8 cellular contexts compared by ENCODE assay signal in the genomic region with DNA sequence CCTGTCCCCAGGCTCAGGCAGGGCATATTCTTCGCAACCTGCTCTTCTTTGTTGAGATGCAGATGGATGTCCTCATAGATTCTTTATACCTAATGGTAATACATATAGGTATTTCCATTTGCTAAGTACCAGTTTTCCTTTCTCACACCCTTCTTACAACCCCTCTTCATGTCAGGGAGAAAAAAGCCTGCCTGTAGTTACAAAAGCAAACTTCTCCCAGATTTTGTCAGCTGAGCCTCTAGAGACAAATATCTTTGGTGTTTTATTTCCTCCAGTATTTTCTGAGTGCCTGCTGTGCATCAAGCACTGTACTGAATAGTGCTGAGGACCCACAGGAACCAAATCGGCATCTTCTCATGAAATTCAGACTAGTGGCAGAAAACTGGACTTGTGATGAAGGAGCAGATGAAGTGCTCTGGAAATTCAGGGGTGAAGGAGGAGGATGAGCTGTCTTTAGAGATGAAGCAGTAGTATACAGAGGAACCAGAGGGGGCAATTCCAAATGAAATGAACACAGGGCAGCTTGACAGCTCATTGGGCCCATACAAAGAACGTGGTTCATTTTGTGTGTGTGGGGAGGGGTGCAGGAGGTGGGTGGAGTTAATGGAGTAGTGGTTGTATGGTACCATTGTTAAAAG. TPM values are rescaled to one million over a fixed set of nuclear protein-coding genes. Genes with fewer than 3 reads are reported as not detected.
DNase-seq lines count a peak whose midpoint lies in the region; ATAC-seq and TF ChIP-seq lines count a peak whose summit lies in the region.

No MANE protein-coding gene starts in this region.

- H3K4me3 ChIP-seq in fibroblast of lung (replicated peaks in 1 of 4; ENCODE audit: control extremely low read depth in 1 of 4, insufficient read depth in 1 of 4, low read depth in 3 of 4, low read length in 4 of 4) (peak overlapping the region in 3 of 4 experiments; percentile 69 to 77 (median 74)), smooth muscle cell (peak overlapping the region; percentile 61)

- peak overlapping the region; percentile 88 for H3K27ac ChIP-seq in fibroblast of lung (ENCODE audit: insufficient read depth, low read length)
- H3K27ac ChIP-seq in smooth muscle cell (ENCODE audit: low read depth) = peak overlapping the region; percentile 46

- H3K9ac ChIP-seq in fibroblast of lung (ENCODE audit: insufficient read depth, low read length) (peak overlapping the region; percentile 87), smooth muscle cell (ENCODE audit: low read depth) (no peak overlapping the region)

- peaks cover 15% of the 10 kb centered on the region for H3F3A ChIP-seq in smooth muscle cell (ENCODE audit: low read depth)

- H3K4me2 ChIP-seq in fibroblast of lung (ENCODE audit: extremely low read depth, insufficient read depth, low read length) (peak overlapping the region; percentile 66), smooth muscle cell (peak overlapping the region; percentile 74)

- H2AFZ ChIP-seq in fibroblast of lung (ENCODE audit: low read length) = no peak overlapping the region
- H2AFZ ChIP-seq in smooth muscle cell (ENCODE audit: low read depth) = no peak overlapping the region

- 54% methylated on average over 3 of the region's 3 CpGs for WGBS in smooth muscle cell (ENCODE audit: low lambda C conversion rate)

- ATAC-seq in HG03571 (IDR thresholded peaks at IDR 0.05; ENCODE audit: unreplicated experiment) (no peak), GM18502 (IDR thresholded peaks at IDR 0.05; ENCODE audit: poor library complexity, unreplicated experiment) (no peak)

- no peaks in the 10 kb centered on the region for H4K20me1 ChIP-seq in fibroblast of lung (ENCODE audit: control insufficient read depth, extremely low read depth, insufficient read depth, low read length)
- peaks cover 35% of the 10 kb centered on the region for H4K20me1 ChIP-seq in smooth muscle cell (ENCODE audit: low read depth)

- H3K27me3 ChIP-seq in fibroblast of lung (ENCODE audit: control insufficient read depth, insufficient read depth, low read length) (no peaks in the 10 kb centered on the region), smooth muscle cell (ENCODE audit: low read depth) (no peaks in the 10 kb centered on the region)

- H3K36me3 ChIP-seq in fibroblast of lung (ENCODE audit: control insufficient read depth, insufficient read depth, low read length) (peaks cover 20% of the 10 kb centered on the region), smooth muscle cell (ENCODE audit: low read depth) (no peaks in the 10 kb centered on the region)

- TF ChIP-seq CTCF in fibroblast of lung (conservative IDR thresholded peaks at IDR 0.05 in 1 of 2, IDR thresholded peaks at IDR 0.05 in 1 of 2; ENCODE audit: low read depth in 1 of 2, low read length in 2 of 2) = no peak
- no peak for TF ChIP-seq CTCF in smooth muscle cell (IDR thresholded peaks at IDR 0.05; ENCODE audit: borderline replicate concordance, insufficient read depth, poor library complexity, severe bottlenecking)

- H3K79me2 ChIP-seq in fibroblast of lung (ENCODE audit: control insufficient read depth, insufficient read depth, low read length) (no peaks in the 10 kb centered on the region), smooth muscle cell (ENCODE audit: low read depth) (no peaks in the 10 kb centered on the region)

- in situ Hi-C loops in SK-MEL-5 (cut with HindIII; ENCODE audit: low pct_unique_long_range_greater_than_20kb, low sequenced_read_pairs) = no loop called here

- H3K4me1 ChIP-seq in fibroblast of lung (ENCODE audit: control insufficient read depth, extremely low read depth, insufficient read depth, low read length) (peaks cover 5% of the 10 kb centered on the region), smooth muscle cell (ENCODE audit: low read depth) (peaks cover 22% of the 10 kb centered on the region)

- H3K9me3 ChIP-seq in fibroblast of lung (ENCODE audit: control insufficient read depth, insufficient read depth, low read depth, low read length) (no peaks in the 10 kb centered on the region), smooth muscle cell (replicated peaks; ENCODE audit: low read depth) (no peaks in the 10 kb centered on the region)

- peak; percentile 18 for DNase-seq in NCI-H82 (lab: John Stamatoyannopoulos, UW)
- DNase-seq in NCI-H82 treated with DMSO at 0.1 percent for 48 hours (lab: John Stamatoyannopoulos, UW; ENCODE audit: unreplicated experiment) = no peak
- DNase-seq in SK-MEL-5 (ENCODE audit: low read depth, low spot score) = peak; percentile 14
- no peak for DNase-seq in fibroblast of lung (ENCODE audit: low read depth in 2 of 2)
- DNase-seq in smooth muscle cell (lab: John Stamatoyannopoulos, UW; ENCODE audit: unreplicated experiment) = no peak
- DNase-seq in NCI-H1694 treated with DMSO at 0.1 percent for 48 hours (lab: John Stamatoyannopoulos, UW) = no peak

RNA-seq across cellular contexts. Expression of gene SLC2A1, which starts 33.4 kb away (rescaled TPM):
- 30.4 and 40.6 TPM in 2 replicates for total RNA-seq in SK-MEL-5 (2014; rRNA removed; shearing (Covaris generic))
- polyA plus RNA-seq in SK-MEL-5 (2015; cell fraction: cytosol; rRNA removed) = 19.4 and 22.1 TPM in 2 replicates
- 6.7 and 10.0 TPM in 2 replicates for polyA plus RNA-seq in SK-MEL-5 (2015; cell fraction: nucleus; rRNA removed)
- total RNA-seq in fibroblast of lung (17.2 and 56.5 TPM in 2 replicates), smooth muscle cell (749 and 1,091 TPM in 2 replicates)
- polyA plus RNA-seq in fibroblast of lung (29.5 and 29.9 TPM in 2 replicates), smooth muscle cell (275 and 842 TPM in 2 replicates)
- 46.1 and 46.9 TPM in 2 replicates for polyA plus RNA-seq in fibroblast of lung (2012)
- 66.6 and 84.1 TPM in 2 replicates for polyA minus RNA-seq in fibroblast of lung (ENCODE audit: low replicate concordance)

Comparison
In these comparisons a context has a peak if more than half of its experiments do, and no peak if none do; other contexts are left out.
1. DNase-seq: peak in NCI-H82 (single experiment) and SK-MEL-5 (single experiment); none in NCI-H82 treated with DMSO at 0.1 percent for 48 hours (single experiment), fibroblast of lung (0 of 2), smooth muscle cell (single experiment) and NCI-H1694 treated with DMSO at 0.1 percent for 48 hours (single experiment).
2. RNA of gene SLC2A1, which starts 33.4 kb away (total RNA-seq): 749 to 1,091 TPM in smooth muscle cell; 17.2 to 56.5 TPM in fibroblast of lung and 30.4 to 40.6 TPM in SK-MEL-5; every median in the first group is over 10 times any median in the second.